Comparison of ENCODE assay signal across 30 cellular contexts in genomic region chr4:122246551-122246950, GRCh38.
"Had no signal": no experiment of that assay in that cellular context is flagged by ENCODE, and none has a peak within 500 bp of the region (broad histone marks: within the 10 kb centered on the region; RNA-seq: fewer than 3 reads in every experiment).

No MANE protein-coding gene starts in this region.

- H3K27ac ChIP-seq: body of pancreas, PC-9, RWPE1, WERI-Rb-1 had no signal

- DNase-seq: activated CD4-positive, alpha-beta T cell treated with anti-CD3 and anti-CD28 coated beads, Interleukin-2, amount 10 ng/mL, durations not matched to agents 24 days and 14 days; activated CD4-positive, alpha-beta T cell treated with anti-CD3 and anti-CD28 coated beads, Interleukin-2, amount 50 U/mL, for 4 hours; activated CD8-positive, alpha-beta T cell treated with anti-CD3 and anti-CD28 coated beads for 36 hours; activated gamma-delta T cell; activated naive CD4-positive, alpha-beta T cell treated with Interleukin-2 at 50 U/mL for 16 hours; activated naive CD8-positive, alpha-beta T cell treated with anti-CD3 and anti-CD28 coated beads, Interleukin-2, amount 10 ng/mL, durations not matched to agents 7 days and 5 days; activated T-cell treated with anti-CD3 and anti-CD28 coated beads, Interleukin-2, amount 50 U/mL, for 1 hour; activated T-cell treated with anti-CD3 and anti-CD28 coated beads, Interleukin-2, amount 50 U/mL, for 72 hours; amygdala; body of pancreas; central memory CD4-positive, alpha-beta T cell; Kasumi-1; KG1; NCI-H1105; NCI-H1417 treated with DMSO at 0.1 percent for 48 hours; NCI-H1930; NCI-H2081 treated with DMSO at 0.1 percent for 48 hours; NCI-H226; NCI-H446 treated with DMSO at 0.1 percent for 48 hours; NCI-H524; Right ventricle myocardium superior; SW 1271; T-helper 1 cell; T-helper 2 cell; T-helper 9 cell; WERI-Rb-1 had no signal

- H3K27me3 ChIP-seq: body of pancreas had no signal

- H3K27me3 Mint-ChIP-seq: activated CD4-positive, alpha-beta T cell treated with anti-CD3 and anti-CD28 coated beads, Interleukin-2, amount 10 ng/mL, durations not matched to agents 24 days and 14 days; activated CD8-positive, alpha-beta T cell treated with anti-CD3 and anti-CD28 coated beads for 36 hours; activated naive CD4-positive, alpha-beta T cell treated with anti-CD3 and anti-CD28 coated beads, Interleukin-2, amount 50 U/mL, for 24 hours; activated naive CD8-positive, alpha-beta T cell treated with anti-CD3 and anti-CD28 coated beads, Interleukin-2, amount 10 ng/mL, durations not matched to agents 7 days and 5 days; activated T-helper 17 cell treated with anti-CD3 and anti-CD28 coated beads, Interleukin-2, amount 50 U/mL, for 72 hours had no signal

- H3K4me3 Mint-ChIP-seq: activated CD4-positive, alpha-beta T cell treated with anti-CD3 and anti-CD28 coated beads, Interleukin-2, amount 10 ng/mL, durations not matched to agents 24 days and 14 days; activated CD8-positive, alpha-beta T cell treated with anti-CD3 and anti-CD28 coated beads for 36 hours; activated naive CD4-positive, alpha-beta T cell treated with anti-CD3 and anti-CD28 coated beads, Interleukin-2, amount 50 U/mL, for 24 hours; activated naive CD8-positive, alpha-beta T cell treated with anti-CD3 and anti-CD28 coated beads, Interleukin-2, amount 10 ng/mL, durations not matched to agents 7 days and 5 days; activated T-cell treated with anti-CD3 and anti-CD28 coated beads, Interleukin-2, amount 50 U/mL, for 72 hours; activated T-helper 17 cell treated with anti-CD3 and anti-CD28 coated beads, Interleukin-2, amount 50 U/mL, for 72 hours had no signal

- H3K4me1 Mint-ChIP-seq: activated CD4-positive, alpha-beta T cell treated with anti-CD3 and anti-CD28 coated beads, Interleukin-2, amount 10 ng/mL, durations not matched to agents 24 days and 14 days; activated naive CD4-positive, alpha-beta T cell treated with anti-CD3 and anti-CD28 coated beads, Interleukin-2, amount 50 U/mL, for 24 hours; activated naive CD8-positive, alpha-beta T cell treated with anti-CD3 and anti-CD28 coated beads, Interleukin-2, amount 10 ng/mL, durations not matched to agents 7 days and 5 days; activated T-helper 17 cell treated with anti-CD3 and anti-CD28 coated beads, Interleukin-2, amount 50 U/mL, for 72 hours had no signal

- H3K4me3 ChIP-seq: body of pancreas, PC-9 had no signal

- H3K9me3 Mint-ChIP-seq: activated CD4-positive, alpha-beta T cell treated with anti-CD3 and anti-CD28 coated beads, Interleukin-2, amount 10 ng/mL, durations not matched to agents 24 days and 14 days; activated CD8-positive, alpha-beta T cell treated with anti-CD3 and anti-CD28 coated beads for 36 hours; activated naive CD4-positive, alpha-beta T cell treated with anti-CD3 and anti-CD28 coated beads, Interleukin-2, amount 50 U/mL, for 24 hours; activated naive CD8-positive, alpha-beta T cell treated with anti-CD3 and anti-CD28 coated beads, Interleukin-2, amount 10 ng/mL, durations not matched to agents 7 days and 5 days; activated T-cell treated with anti-CD3 and anti-CD28 coated beads, Interleukin-2, amount 50 U/mL, for 72 hours; activated T-helper 17 cell treated with anti-CD3 and anti-CD28 coated beads, Interleukin-2, amount 50 U/mL, for 72 hours had no signal

- H3K27ac Mint-ChIP-seq: activated CD4-positive, alpha-beta T cell treated with anti-CD3 and anti-CD28 coated beads, Interleukin-2, amount 10 ng/mL, durations not matched to agents 24 days and 14 days; activated CD8-positive, alpha-beta T cell treated with anti-CD3 and anti-CD28 coated beads for 36 hours; activated naive CD4-positive, alpha-beta T cell treated with anti-CD3 and anti-CD28 coated beads, Interleukin-2, amount 50 U/mL, for 24 hours; activated naive CD8-positive, alpha-beta T cell treated with anti-CD3 and anti-CD28 coated beads, Interleukin-2, amount 10 ng/mL, durations not matched to agents 7 days and 5 days; activated T-cell treated with anti-CD3 and anti-CD28 coated beads, Interleukin-2, amount 50 U/mL, for 72 hours; activated T-helper 17 cell treated with anti-CD3 and anti-CD28 coated beads, Interleukin-2, amount 50 U/mL, for 72 hours had no signal

- H3K4me1 ChIP-seq: body of pancreas had no signal

- H3K9me3 ChIP-seq: body of pancreas had no signal

- ATAC-seq: activated CD8-positive, alpha-beta T cell treated with anti-CD3 and anti-CD28 coated beads for 36 hours; activated T-cell treated with anti-CD3 and anti-CD28 coated beads, Interleukin-2, amount 50 U/mL, for 72 hours; activated T-helper 17 cell treated with anti-CD3 and anti-CD28 coated beads, Interleukin-2, amount 50 U/mL, for 72 hours; body of pancreas had no signal
